18 cellular contexts compared by ENCODE assay signal in genomic region chr12:587132-587531, GRCh38.
DNase-seq lines count a peak whose midpoint lies in the region; ATAC-seq and TF ChIP-seq lines count a peak whose summit lies in the region.
"Had no signal": no experiment of that assay in that cellular context is flagged by ENCODE, and none has a peak within 500 bp of the region (broad histone marks: within the 10 kb centered on the region; RNA-seq: fewer than 3 reads in every experiment).

No MANE protein-coding gene starts in this region.

- 90% methylated on average over 7 of the region's 7 CpGs for WGBS in sigmoid colon, 2 donors

- no peaks in the 10 kb centered on the region for H3K9me3 ChIP-seq in Peyer's patch
- H3K9me3 ChIP-seq in sigmoid colon, result no peaks in the 10 kb centered on the region

- no peak for TF ChIP-seq POLR2A in Peyer's patch (IDR thresholded peaks at IDR 0.05)
- no peak for TF ChIP-seq POLR2A in sigmoid colon (IDR thresholded peaks at IDR 0.05)

- TF ChIP-seq CTCF in Peyer's patch (IDR thresholded peaks at IDR 0.05) (no peak), sigmoid colon (IDR thresholded peaks at IDR 0.05) (no peak)

- no peak overlapping the region for H3K4me3 ChIP-seq in Peyer's patch
- no peak overlapping the region for H3K4me3 ChIP-seq in sigmoid colon
- H3K4me3 ChIP-seq: BLaER1 had no signal

- no peak for TF ChIP-seq EP300 in sigmoid colon (IDR thresholded peaks at IDR 0.05)

- DNase-seq in Right ventricle myocardium superior (peak; percentile 21), cardiac septum (ENCODE audit: low spot score) (no peak), Peyer's patch (peak in 2 of 3 donors; percentile 21 to 24), islet precursor cell (peak; percentile 51), sigmoid colon (peak; percentile 40), NCI-H1930 (lab: John Stamatoyannopoulos, UW) (no peak)
- DNase-seq: AML-193; CD4-positive, CD25-positive, alpha-beta regulatory T cell; DMS53; GF-D8; GOT3; HCEC 1CT; HFFc6 had no signal

- H3K27me3 ChIP-seq in Peyer's patch (no peaks in the 10 kb centered on the region), sigmoid colon (no peaks in the 10 kb centered on the region)
- H3K27me3 ChIP-seq: BLaER1 had no signal

- H3K4me1 ChIP-seq in Peyer's patch (no peaks in the 10 kb centered on the region), sigmoid colon (no peaks in the 10 kb centered on the region)

- H3K27ac ChIP-seq in Peyer's patch (no peak overlapping the region), sigmoid colon (no peak overlapping the region)
- H3K27ac ChIP-seq: 22Rv1, BLaER1, HL-60 had no signal

- intact Hi-C loops in Right ventricle myocardium superior (cut with DNase I) (no loop called here), cardiac septum (cut with DNase I) (no loop called here), sigmoid colon (cut with DNase I) (no loop called here)

- no peaks in the 10 kb centered on the region for H3K36me3 ChIP-seq in Peyer's patch
- H3K36me3 ChIP-seq in sigmoid colon, result no peaks in the 10 kb centered on the region
- H3K36me3 ChIP-seq: BLaER1 had no signal

- no peak for ATAC-seq in Right ventricle myocardium superior (ENCODE audit: poor library complexity)
- ATAC-seq in HG03159 (IDR thresholded peaks at IDR 0.05; ENCODE audit: unreplicated experiment), result no peak
- no peak for ATAC-seq in HG03432 (IDR thresholded peaks at IDR 0.05; ENCODE audit: unreplicated experiment)

Comparison
In these comparisons a context has a peak if more than half of its experiments do, and no peak if none do; other contexts are left out.
1. DNase-seq: peak in Right ventricle myocardium superior (single experiment), Peyer's patch (2 of 3), islet precursor cell (single experiment) and sigmoid colon (single experiment); none in cardiac septum (single experiment) and NCI-H1930 (0 of 2).